ENCODE assay signal across 8 cellular contexts in the genomic region with DNA sequence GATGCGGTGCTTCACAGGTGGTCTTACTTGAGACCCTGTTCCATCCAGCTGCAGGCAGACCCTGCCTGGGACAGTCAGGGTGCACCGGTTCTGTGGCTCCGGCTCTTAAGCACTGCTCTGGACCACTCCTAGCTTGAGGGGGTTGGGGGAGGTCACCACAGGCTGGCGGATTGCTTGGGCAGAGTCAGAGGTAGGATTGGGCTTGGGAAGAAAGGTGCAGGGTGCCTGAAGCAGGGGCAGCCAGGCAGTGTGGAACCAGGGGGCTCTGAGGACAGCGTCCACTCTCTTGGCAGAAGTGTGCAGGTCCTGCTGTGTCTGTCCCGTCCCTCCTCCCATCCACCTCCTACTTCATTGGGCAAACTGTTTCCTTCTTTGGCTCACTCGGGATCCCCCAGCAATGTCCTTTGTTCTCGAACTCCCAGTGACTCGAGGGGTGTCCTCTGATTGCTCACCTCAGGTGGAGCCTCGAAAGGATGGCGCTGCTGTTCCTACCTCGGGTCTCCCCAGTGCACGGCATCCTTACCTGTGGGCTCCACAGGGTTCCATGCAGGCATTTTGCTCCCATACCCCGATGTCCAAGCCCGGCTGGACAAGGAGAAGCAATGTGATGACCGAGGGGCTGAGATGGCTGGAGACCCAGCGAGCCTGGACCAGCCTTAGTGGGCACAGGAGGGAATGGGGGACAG. TPM values are rescaled to one million over a fixed set of nuclear protein-coding genes. Genes with fewer than 3 reads are reported as not detected.
A peak's percentile ranks its signal among the peaks of the same experiment; 100 is the strongest.
DNase-seq lines count a peak whose midpoint lies in the region; ATAC-seq and TF ChIP-seq lines count a peak whose summit lies in the region.

No MANE protein-coding gene starts in this region.

- ATAC-seq in T-helper 17 cell: no peak

- H3K9me3 ChIP-seq in T-helper 17 cell (ENCODE audit: control insufficient read depth, low read length, poor library complexity, severe bottlenecking): no peaks in the 10 kb centered on the region

- no peaks in the 10 kb centered on the region for H3K36me3 Mint-ChIP-seq in T-helper 17 cell (ENCODE audit: low read depth)

- peaks cover 17% of the 10 kb centered on the region for H3K4me1 ChIP-seq in rectal smooth muscle tissue (ENCODE audit: control insufficient read depth, insufficient read depth, low read length)

- peaks cover 4% of the 10 kb centered on the region for H3K36me3 ChIP-seq in rectal smooth muscle tissue (ENCODE audit: control insufficient read depth, insufficient read depth, low read length)

- H3K27me3 ChIP-seq in rectal smooth muscle tissue (ENCODE audit: control insufficient read depth, insufficient read depth, low read length): no peaks in the 10 kb centered on the region

- H3K4me3 Mint-ChIP-seq in T-helper 17 cell: peak overlapping the region; percentile 93

- peak overlapping the region; percentile 67 for H3K27ac Mint-ChIP-seq in T-helper 17 cell

- H3K4me3 ChIP-seq in GM12864 (ENCODE audit: low read depth, low read length): peak overlapping the region; percentile 91
- H3K4me3 ChIP-seq in fibroblast of pulmonary artery (replicated peaks; ENCODE audit: low read depth, low read length): peak overlapping the region; percentile 87
- H3K4me3 ChIP-seq in rectal smooth muscle tissue (ENCODE audit: low read length): peak overlapping the region; percentile 92

- TF ChIP-seq CTCF in GM12864 (IDR thresholded peaks at IDR 0.05; ENCODE audit: low read depth, low read length, missing control alignments): no peak
- no peak for TF ChIP-seq CTCF in fibroblast of pulmonary artery (IDR thresholded peaks at IDR 0.05; ENCODE audit: low read length, missing control alignments)

- no peak overlapping the region for H3K9ac ChIP-seq in rectal smooth muscle tissue (ENCODE audit: low read length)

- H3K27ac ChIP-seq in rectal smooth muscle tissue (ENCODE audit: low read depth, low read length): no peak overlapping the region

- H3K4me1 Mint-ChIP-seq in T-helper 17 cell: peaks cover 15% of the 10 kb centered on the region

- no peaks in the 10 kb centered on the region for H3K27me3 Mint-ChIP-seq in T-helper 17 cell

- DNase-seq in GM12864 (ENCODE audit: low read depth): no peak
- no peak for DNase-seq in T-helper 17 cell
- DNase-seq in fibroblast of pulmonary artery (ENCODE audit: low read depth): no peak
- DNase-seq in DMS114 treated with DMSO at 0.1 percent for 48 hours (lab: John Stamatoyannopoulos, UW; ENCODE audit: unreplicated experiment): no peak
- DNase-seq in activated gamma-delta T cell (lab: John Stamatoyannopoulos, UW): no peak
- no peak for DNase-seq in NCI-H226
- no peak for DNase-seq in stimulated activated naive CD4-positive, alpha-beta T cell treated with Interleukin-2 at 50 U/mL for 16 hours (lab: John Stamatoyannopoulos, UW)

RNA-seq across cellular contexts. Expression of a gene that starts 1.8 kb away (rescaled TPM):
- 100 to 1,000 TPM in 1 of 2 donors, 10 to 100 TPM in 1; 93.1 to 106 TPM for total RNA-seq in T-helper 17 cell

RNA-seq across cellular contexts. Expression of a gene that starts 55.4 kb away (rescaled TPM):
- 10 to 100 TPM; 22.0 to 26.0 TPM for total RNA-seq in T-helper 17 cell
